19 cellular contexts compared by ENCODE assay signal in the genomic region with DNA sequence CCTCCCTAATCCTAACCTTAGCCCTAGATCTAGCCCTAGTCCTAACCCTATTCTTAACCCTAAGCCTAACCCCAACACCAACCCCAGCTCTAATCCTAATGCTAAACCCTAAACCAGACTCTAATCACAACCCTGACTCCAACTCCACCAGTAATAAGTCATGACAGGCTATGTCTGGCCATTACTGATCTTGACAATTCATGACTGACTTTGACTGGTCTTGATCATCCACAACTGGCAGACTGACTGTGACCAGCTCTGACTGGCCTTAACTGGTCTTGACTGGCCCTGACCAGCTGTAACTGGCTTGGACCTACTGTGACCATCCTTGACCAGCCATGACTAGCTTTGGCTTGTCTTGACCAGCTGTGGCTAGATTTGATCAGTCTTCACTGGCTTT.
DNase-seq lines count a peak whose midpoint lies in the region; ATAC-seq, FAIRE-seq and TF ChIP-seq lines count a peak whose summit lies in the region.
"Had no signal": no experiment of that assay in that cellular context is flagged by ENCODE, and none has a peak within 500 bp of the region (broad histone marks: within the 10 kb centered on the region; RNA-seq: fewer than 3 reads in every experiment).

No MANE protein-coding gene starts in this region.

- H3K27me3 ChIP-seq in ACC112 (ENCODE audit: insufficient read depth, low read length) = no peaks in the 10 kb centered on the region
- no peaks in the 10 kb centered on the region for H3K27me3 ChIP-seq in GM12878 (replicated peaks in 1 of 2; ENCODE audit: control insufficient read depth in 2 of 2, insufficient read depth in 2 of 2, low read length in 1 of 2)
- no peaks in the 10 kb centered on the region for H3K27me3 ChIP-seq in foreskin keratinocyte

- no peaks in the 10 kb centered on the region; the same call in 2 of the 3 replicates for H3K9me3 ChIP-seq in GM12878 (replicated peaks; ENCODE audit: control insufficient read depth, insufficient read depth, low read length)
- H3K9me3 ChIP-seq: A549, BLaER1 had no signal

- intact Hi-C loops in GM12878 (cut with micrococcal nuclease; ENCODE audit: unreplicated experiment) = no loop called here

- in situ Hi-C loops in GM12878 (cut with MboI) = loop anchor here (5.0 to 10.0 kb wide), 2 partner anchors 164 to 691 kb away; partner anchors contain the start of gene XIST

- TF ChIP-seq CTCF in GM12878 (IDR thresholded peaks at IDR 0.05 in 2 of 3, conservative IDR thresholded peaks at IDR 0.05 in 1 of 3; ENCODE audit: control insufficient read depth in 2 of 3, extremely low read depth in 1 of 3, insufficient read depth in 1 of 3, low read depth in 3 of 3, low read length in 3 of 3) (no peak), foreskin keratinocyte (conservative IDR thresholded peaks at IDR 0.05) (no peak), glutamatergic neuron (IDR thresholded peaks at IDR 0.05; ENCODE audit: partially characterized antibody, unreplicated experiment) (no peak)

- no peaks in the 10 kb centered on the region for H3K4me1 Mint-ChIP-seq in glutamatergic neuron (ENCODE audit: low read depth, unreplicated experiment)

- TF ChIP-seq POLR2A in GM12878 (IDR thresholded peaks at IDR 0.05; ENCODE audit: low read depth, low read length) = no peak

- CTCF ChIA-PET in GM12878 (lab: Yijun Ruan, JAX) = no interaction called here

- H2AFZ ChIP-seq in ACC112 (ENCODE audit: low read length, unreplicated experiment) (no peak overlapping the region), GM12878 (ENCODE audit: control insufficient read depth, low read depth, low read length) (no peak overlapping the region)
- H2AFZ ChIP-seq: GM23338 had no signal

- no peaks in the 10 kb centered on the region for H3K79me2 ChIP-seq in ACC112 (ENCODE audit: control insufficient read depth, insufficient read depth, low read length, unreplicated experiment)
- no peaks in the 10 kb centered on the region for H3K79me2 ChIP-seq in GM12878 (ENCODE audit: control insufficient read depth, insufficient read depth, low read length)

- no peak overlapping the region for H3K4me2 ChIP-seq in GM12878 (ENCODE audit: control insufficient read depth, insufficient read depth)
- H3K4me2 ChIP-seq: A549, BLaER1, GM23338 had no signal

- SMC1A ChIA-PET in GM12878 (lab: Charles Lee; ENCODE audit: uncharacterized antibody, unreplicated experiment) = interaction anchor here (1.0 kb wide), 1 partner anchor 55 kb away, joined by 3 read pairs; no protein-coding TSS in a partner anchor

- H3K9me3 Mint-ChIP-seq in glutamatergic neuron (ENCODE audit: unreplicated experiment) = no peaks in the 10 kb centered on the region
- H3K9me3 Mint-ChIP-seq: CD4-positive, alpha-beta memory T cell; GM23338 had no signal

- H3K27ac ChIP-seq in ACC112 (ENCODE audit: low read depth, low read length) (0 out of 2 replicates have a peak overlapping the region, but pooled peaks have one; percentile 39), GM12878 (ENCODE audit: control insufficient read depth, insufficient read depth) (no peak overlapping the region), foreskin keratinocyte (no peak overlapping the region)
- H3K27ac ChIP-seq: 22Rv1, A549, BLaER1 had no signal

- ATAC-seq in GM12878 (no peak), foreskin keratinocyte (peak; percentile 16), GM21423 (IDR thresholded peaks at IDR 0.05; ENCODE audit: unreplicated experiment) (no peak)
- ATAC-seq: A549, GM23338 had no signal

- no TSS peak for BruUV-seq in GM12878 (replicated peaks; lab: Mats Ljungman, UMichigan)

- RAD21 ChIA-PET in GM12878 (lab: Charles Lee; ENCODE audit: unreplicated experiment) = interaction anchor here (1.0 kb wide), 1 partner anchor 201 kb away, joined by 3 read pairs; no protein-coding TSS in a partner anchor

- no peaks in the 10 kb centered on the region for H3K4me1 ChIP-seq in ACC112 (ENCODE audit: control insufficient read depth, insufficient read depth, low read length, unreplicated experiment)
- no peaks in the 10 kb centered on the region for H3K4me1 ChIP-seq in GM12878 (ENCODE audit: control insufficient read depth, insufficient read depth, low read length)
- H3K4me1 ChIP-seq in foreskin keratinocyte = no peaks in the 10 kb centered on the region
- H3K4me1 ChIP-seq: A549, BLaER1 had no signal

- no peak for FAIRE-seq in GM12878 (lab: Jason Lieb, UNC)

- no peak for TF ChIP-seq EP300 in GM12878 (IDR thresholded peaks at IDR 0.05; ENCODE audit: borderline replicate concordance in 1 of 2, control insufficient read depth in 1 of 2, low read depth in 2 of 2, low read length in 2 of 2)

- H3K4me3 ChIP-seq in ACC112 (ENCODE audit: low read depth, low read length) = no peak overlapping the region
- H3K4me3 ChIP-seq in GM12878 = no peak overlapping the region
- H3K4me3 ChIP-seq: A549, BLaER1, GM23338 had no signal

- no peaks in the 10 kb centered on the region for H3K36me3 Mint-ChIP-seq in glutamatergic neuron (ENCODE audit: unreplicated experiment)
- H3K36me3 Mint-ChIP-seq: CD14-positive monocyte; CD4-positive, alpha-beta memory T cell had no signal

- no peak for TF ChIP-seq RAD21 in GM12878 (IDR thresholded peaks at IDR 0.05; ENCODE audit: insufficient read depth, low read depth, low read length)

- no peaks in the 10 kb centered on the region for H3K36me3 ChIP-seq in ACC112 (ENCODE audit: insufficient read depth, low read length)
- no peaks in the 10 kb centered on the region for H3K36me3 ChIP-seq in GM12878 (ENCODE audit: control insufficient read depth in 2 of 2, insufficient read depth in 2 of 2, low read length in 1 of 2)
- H3K36me3 ChIP-seq: BLaER1 had no signal

- H4K20me1 ChIP-seq in GM12878 (ENCODE audit: control insufficient read depth, insufficient read depth) = no peaks in the 10 kb centered on the region
- H4K20me1 ChIP-seq: BLaER1 had no signal

- H3K27ac Mint-ChIP-seq in glutamatergic neuron (ENCODE audit: unreplicated experiment) = no peak overlapping the region
- H3K27ac Mint-ChIP-seq: CD4-positive, alpha-beta memory T cell; GM23338 had no signal

- POLR2A ChIA-PET in GM12878 (lab: Charles Lee) = no interaction called here

- H3K27me3 Mint-ChIP-seq in glutamatergic neuron (ENCODE audit: unreplicated experiment) = no peaks in the 10 kb centered on the region

- DNase-seq in NK-92 treated with Interleukin-12 subunit alpha and Interleukin-12 subunit beta, amount 100 ng/mL, for 24 hours (lab: John Stamatoyannopoulos, UW) = peak; percentile 3
- DNase-seq in NK-92 (lab: John Stamatoyannopoulos, UW; ENCODE audit: unreplicated experiment) = no peak
- DNase-seq in GM12878 (ENCODE audit: low read depth, low spot score) = no peak
- DNase-seq in foreskin keratinocyte = no peak
- no peak for DNase-seq in glutamatergic neuron
- DNase-seq: CD4-positive, alpha-beta memory T cell; DMS153; DMS79; GDM1; H7; IMR-90; KBM-7 had no signal

- no peak overlapping the region for H3K9ac ChIP-seq in GM12878 (ENCODE audit: control insufficient read depth, insufficient read depth, low read length)
- H3K9ac ChIP-seq: BLaER1 had no signal

- H3K4me3 Mint-ChIP-seq in glutamatergic neuron (ENCODE audit: unreplicated experiment) = no peak overlapping the region
- H3K4me3 Mint-ChIP-seq: CD14-positive monocyte; CD4-positive, alpha-beta memory T cell; GM23338 had no signal

TF ChIP-seq in GM12878, 131 proteins besides CTCF, POLR2A, EP300 and RAD21 (continues in another document):
- TF ChIP-seq MTA2 (IDR thresholded peaks at IDR 0.05; ENCODE audit: low read depth) (no peak), ZSCAN29 (IDR thresholded peaks at IDR 0.05) (no peak), SPI1 (IDR thresholded peaks at IDR 0.05; ENCODE audit: borderline replicate concordance, insufficient read depth, low read depth, low read length) (no peak), KDM1A (IDR thresholded peaks at IDR 0.05; ENCODE audit: borderline replicate concordance) (no peak), HDAC2 (IDR thresholded peaks at IDR 0.05) (no peak), TCF3 (IDR thresholded peaks at IDR 0.05; ENCODE audit: borderline replicate concordance, insufficient read depth, low read depth, low read length) (0 out of 2 replicates have a peak, but pooled peaks have one; percentile 17), SMC3 (IDR thresholded peaks at IDR 0.05; ENCODE audit: borderline replicate concordance, low read length) (no peak), NR2C1 (IDR thresholded peaks at IDR 0.05) (no peak), NR2F1 (conservative IDR thresholded peaks at IDR 0.05) (no peak), HCFC1 (IDR thresholded peaks at IDR 0.05; ENCODE audit: low read length) (no peak), ESRRA (IDR thresholded peaks at IDR 0.05; ENCODE audit: low read length) (no peak)
- TF ChIP-seq, protein P1, sequence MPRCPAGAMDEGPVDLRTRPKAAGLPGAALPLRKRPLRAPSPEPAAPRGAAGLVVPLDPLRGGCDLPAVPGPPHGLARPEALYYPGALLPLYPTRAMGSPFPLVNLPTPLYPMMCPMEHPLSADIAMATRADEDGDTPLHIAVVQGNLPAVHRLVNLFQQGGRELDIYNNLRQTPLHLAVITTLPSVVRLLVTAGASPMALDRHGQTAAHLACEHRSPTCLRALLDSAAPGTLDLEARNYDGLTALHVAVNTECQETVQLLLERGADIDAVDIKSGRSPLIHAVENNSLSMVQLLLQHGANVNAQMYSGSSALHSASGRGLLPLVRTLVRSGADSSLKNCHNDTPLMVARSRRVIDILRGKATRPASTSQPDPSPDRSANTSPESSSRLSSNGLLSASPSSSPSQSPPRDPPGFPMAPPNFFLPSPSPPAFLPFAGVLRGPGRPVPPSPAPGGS (IDR thresholded peaks at IDR 0.05; ENCODE audit: borderline replicate concordance, insufficient read depth, low read depth, low read length, poor library complexity, severe bottlenecking) = peak; percentile 97
- TF ChIP-seq, protein P2, sequence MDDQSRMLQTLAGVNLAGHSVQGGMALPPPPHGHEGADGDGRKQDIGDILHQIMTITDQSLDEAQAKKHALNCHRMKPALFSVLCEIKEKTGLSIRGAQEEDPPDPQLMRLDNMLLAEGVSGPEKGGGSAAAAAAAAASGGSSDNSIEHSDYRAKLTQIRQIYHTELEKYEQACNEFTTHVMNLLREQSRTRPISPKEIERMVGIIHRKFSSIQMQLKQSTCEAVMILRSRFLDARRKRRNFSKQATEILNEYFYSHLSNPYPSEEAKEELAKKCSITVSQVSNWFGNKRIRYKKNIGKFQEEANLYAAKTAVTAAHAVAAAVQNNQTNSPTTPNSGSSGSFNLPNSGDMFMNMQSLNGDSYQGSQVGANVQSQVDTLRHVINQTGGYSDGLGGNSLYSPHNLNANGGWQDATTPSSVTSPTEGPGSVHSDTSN (IDR thresholded peaks at IDR 0.05; ENCODE audit: insufficient replicate concordance, low read depth, low read length) = peak; percentile 43
